In genomic region chr21:36115138-36115710, GRCh38 we compare ENCODE assay signal across 23 cellular contexts. TPM values are rescaled to one million over a fixed set of nuclear protein-coding genes. Genes with fewer than 3 reads are reported as not detected.
DNase-seq lines count a peak whose midpoint lies in the region; ATAC-seq and TF ChIP-seq lines count a peak whose summit lies in the region.
"Had no signal": no experiment of that assay in that cellular context is flagged by ENCODE, and none has a peak within 500 bp of the region (broad histone marks: within the 10 kb centered on the region; RNA-seq: fewer than 3 reads in every experiment).

No MANE protein-coding gene starts in this region.

- H3K4me1 Mint-ChIP-seq in T-helper 1 cell treated with Interleukin-12 subunit alpha and Interleukin-12 subunit beta and Interleukin-4 antibody, amounts not matched to agents 30 μg/mL and 1 μg/mL, for 36 hours (ENCODE audit: low read depth): peaks cover 13% of the 10 kb centered on the region
- H3K4me1 Mint-ChIP-seq in naive thymus-derived CD4-positive, alpha-beta T cell: peaks cover 16 to 45% (median 28%) of the 10 kb centered on the region in 7 donors

- 0 out of 2 replicates have a peak overlapping the region, but pooled peaks have one; percentile 25 for H2AFZ ChIP-seq in OCI-LY7 (ENCODE audit: low read length)

- no peaks in the 10 kb centered on the region for H3K9me2 ChIP-seq in OCI-LY7 (ENCODE audit: insufficient read depth, low read length)
- H3K9me2 ChIP-seq: SK-N-SH had no signal

- H3K27me3 ChIP-seq in naive thymus-derived CD4-positive, alpha-beta T cell (ENCODE audit: control insufficient read depth in 2 of 2, insufficient read depth in 2 of 2, low read length in 2 of 2): no peaks in the 10 kb centered on the region
- H3K27me3 ChIP-seq in HAP-1 (ENCODE audit: low read depth) (no peaks in the 10 kb centered on the region), psoas muscle (ENCODE audit: insufficient read depth in 3 of 3, low read length in 2 of 3) (no peaks in the 10 kb centered on the region)
- H3K27me3 ChIP-seq: thyroid gland had no signal

- H3K4me1 ChIP-seq in HEK293 (ENCODE audit: control insufficient read depth, insufficient read depth, low read length) (no peaks in the 10 kb centered on the region), OCI-LY7 (ENCODE audit: insufficient read depth, low read length, poor library complexity, severe bottlenecking) (peaks cover 13% of the 10 kb centered on the region), HAP-1 (peaks cover 3% of the 10 kb centered on the region), psoas muscle (peaks cover 3% of the 10 kb centered on the region)
- peaks cover 0 to 19% of the 10 kb centered on the region in 2 donors for H3K4me1 ChIP-seq in naive thymus-derived CD4-positive, alpha-beta T cell (ENCODE audit: control insufficient read depth in 2 of 2, insufficient read depth in 2 of 2, low read length in 2 of 2)

- in situ Hi-C loops in HAP-1 (cut with MboI; ENCODE audit: low sequenced_read_pairs): no loop called here

- peaks cover 10% of the 10 kb centered on the region for H3K27me3 Mint-ChIP-seq in T-helper 1 cell treated with Interleukin-12 subunit alpha and Interleukin-12 subunit beta and Interleukin-4 antibody, amounts not matched to agents 30 μg/mL and 1 μg/mL, for 36 hours (ENCODE audit: low read depth)
- H3K27me3 Mint-ChIP-seq in naive thymus-derived CD4-positive, alpha-beta T cell: peaks cover 0 to 2% (median 0%) of the 10 kb centered on the region in 5 donors

- H3K79me2 ChIP-seq in OCI-LY7 (ENCODE audit: insufficient read depth, low read depth, low read length): no peaks in the 10 kb centered on the region

- CTCF ChIA-PET in HEK293 (lab: Yijun Ruan, JAX) (interaction anchor here (0.6 to 3.2 kb wide), 7 partner anchors 7 to 173 kb away, joined by 3 to 31 read pairs (median 4); no protein-coding TSS in a partner anchor), OCI-LY7 (lab: Charles Lee; ENCODE audit: unreplicated experiment) (no interaction called here)
- CTCF ChIA-PET in naive thymus-derived CD4-positive, alpha-beta T cell (lab: Charles Lee): interaction anchor here (0.6 kb wide), 1 partner anchor 21 kb away, joined by 3 read pairs; no protein-coding TSS in a partner anchor

- no peak for ATAC-seq in naive thymus-derived CD4-positive, alpha-beta T cell
- no peak for ATAC-seq in psoas muscle
- ATAC-seq: GM12878; stimulated activated naive B cell treated with anti-CD40 and anti-IgM and Interleukin-4, amounts not matched to agents 10 μg/mL and 1 μg/mL and 100 μg/mL, for 72 hours had no signal

- DNase-seq in T-helper 1 cell: no peak
- no peak for DNase-seq in OCI-LY7 (ENCODE audit: low spot score)
- DNase-seq in naive thymus-derived CD4-positive, alpha-beta T cell: no peak
- DNase-seq in HAP-1 (ENCODE audit: low spot score in 2 of 2): no peak
- DNase-seq in psoas muscle: no peak
- DNase-seq in glomerular visceral epithelial cell (ENCODE audit: extremely low spot score): no peak
- DNase-seq: activated CD4-positive, alpha-beta T cell treated with anti-CD3 and anti-CD28 coated beads, Interleukin-2, amount 10 ng/mL, durations not matched to agents 24 days and 14 days; activated CD8-positive, alpha-beta memory T cell treated with anti-CD3 and anti-CD28 coated beads, Interleukin-2, amount 50 U/mL, for 48 hours; amniotic stem cell; COR-L47; cortex of kidney; DMS79 treated with DMSO at 0.1 percent for 48 hours; NCI-H1417; NCI-H446; occipital lobe; SK-N-SH; stimulated activated CD4-positive, alpha-beta T cell treated with anti-CD3 and anti-CD28 coated beads, Interleukin-1b, Interleukin-23, amount 100 ng/mL, for 48 hours; stimulated activated naive B cell treated with anti-CD40 and anti-IgM and Interleukin-4, amounts not matched to agents 10 μg/mL and 1 μg/mL and 100 μg/mL, for 72 hours; thyroid gland had no signal

- POLR2A ChIA-PET in HEK293 (lab: Yijun Ruan, JAX) (interaction anchor here (0.7 kb wide), 2 partner anchors 584 to 1093 kb away, joined by 3 to 8 read pairs; no protein-coding TSS in a partner anchor), OCI-LY7 (lab: Charles Lee) (interaction anchor here (0.7 to 1.1 kb wide), 3 partner anchors 9 to 641 kb away, joined by 3 to 4 read pairs (median 3); no protein-coding TSS in a partner anchor)
- POLR2A ChIA-PET in naive thymus-derived CD4-positive, alpha-beta T cell (lab: Charles Lee): interaction anchor here (6.5 kb wide), 1 partner anchor 55 kb away, joined by 30 read pairs; the partner anchor contains the start of gene SETD4

- H3K4me3 Mint-ChIP-seq in T-helper 1 cell treated with Interleukin-12 subunit alpha and Interleukin-12 subunit beta and Interleukin-4 antibody, amounts not matched to agents 30 μg/mL and 1 μg/mL, for 36 hours: no peak overlapping the region
- H3K4me3 Mint-ChIP-seq in naive thymus-derived CD4-positive, alpha-beta T cell: peak overlapping the region in 7 of 10 donors; percentile 35 to 100 (median 67)
- H3K4me3 Mint-ChIP-seq: stimulated activated naive B cell treated with anti-CD40 and anti-IgM and Interleukin-4, amounts not matched to agents 10 μg/mL and 1 μg/mL and 100 μg/mL, for 72 hours had no signal

- intact Hi-C loops in OCI-LY7 (cut with micrococcal nuclease; ENCODE audit: unreplicated experiment) (loop anchor here (10.0 kb wide), 1 partner anchor 180 kb away; no protein-coding TSS in a partner anchor), psoas muscle (cut with DNase I) (no loop called here)
- intact Hi-C loops in naive thymus-derived CD4-positive, alpha-beta T cell (cut with micrococcal nuclease): loop anchor here in 1 of 2 donors (10.0 kb wide), 1 partner anchor 710 kb away; no protein-coding TSS in a partner anchor

- H4K20me1 ChIP-seq in OCI-LY7 (ENCODE audit: insufficient read depth, low read length): no peaks in the 10 kb centered on the region

- H3K36me3 ChIP-seq in HEK293 (ENCODE audit: control insufficient read depth in 2 of 2, insufficient read depth in 1 of 2, low read length in 2 of 2) (no peaks in the 10 kb centered on the region), OCI-LY7 (ENCODE audit: insufficient read depth, low read length) (no peaks in the 10 kb centered on the region), HAP-1 (replicated peaks) (no peaks in the 10 kb centered on the region), psoas muscle (ENCODE audit: insufficient read depth in 1 of 2, low read depth in 1 of 2) (no peaks in the 10 kb centered on the region)
- H3K36me3 ChIP-seq in naive thymus-derived CD4-positive, alpha-beta T cell (ENCODE audit: control insufficient read depth in 2 of 3, insufficient read depth in 3 of 3, low read length in 3 of 3): no peaks in the 10 kb centered on the region
- H3K36me3 ChIP-seq: thyroid gland had no signal

- 92 to 94% (median 92%) methylated on average over 5 to 6 of the region's 6 CpGs for WGBS in psoas muscle, 3 donors

- H3K27ac ChIP-seq in HEK293 (ENCODE audit: extremely low read depth, low read depth, low read length) (no peak overlapping the region), OCI-LY7 (ENCODE audit: low read depth, low read length, poor library complexity, severe bottlenecking) (no peak overlapping the region), psoas muscle (no peak overlapping the region)
- no peak overlapping the region for H3K27ac ChIP-seq in naive thymus-derived CD4-positive, alpha-beta T cell (ENCODE audit: low read depth, low read length)
- H3K27ac ChIP-seq: thyroid gland had no signal

- TF ChIP-seq CTCF in HEK293 (tag by site-specific recombination; IDR thresholded peaks at IDR 0.05) (no peak), OCI-LY7 (conservative IDR thresholded peaks at IDR 0.05; ENCODE audit: low read length) (no peak), psoas muscle (IDR thresholded peaks at IDR 0.05) (no peak)

- H3K9me3 Mint-ChIP-seq in T-helper 1 cell treated with Interleukin-12 subunit alpha and Interleukin-12 subunit beta and Interleukin-4 antibody, amounts not matched to agents 30 μg/mL and 1 μg/mL, for 36 hours: no peaks in the 10 kb centered on the region
- peaks cover 0 to 2% (median 0%) of the 10 kb centered on the region in 11 donors for H3K9me3 Mint-ChIP-seq in naive thymus-derived CD4-positive, alpha-beta T cell
- H3K9me3 Mint-ChIP-seq: activated CD4-positive, alpha-beta T cell treated with anti-CD3 and anti-CD28 coated beads, Interleukin-2, amount 10 ng/mL, durations not matched to agents 24 days and 14 days had no signal

- H3K4me3 ChIP-seq in HEK293 (ENCODE audit: low read depth, low read length) (no peak overlapping the region), OCI-LY7 (ENCODE audit: low read depth, low read length, poor library complexity, severe bottlenecking) (no peak overlapping the region), HAP-1 (no peak overlapping the region), psoas muscle (no peak overlapping the region)
- H3K4me3 ChIP-seq in naive thymus-derived CD4-positive, alpha-beta T cell (ENCODE audit: low read length): no peak overlapping the region
- H3K4me3 ChIP-seq: GM12878, skin epidermis, thyroid gland had no signal

- no peak overlapping the region for H3K4me2 ChIP-seq in OCI-LY7 (ENCODE audit: low read length)
- H3K4me2 ChIP-seq: SK-N-SH had no signal

- H3K9me3 ChIP-seq in HEK293 (ENCODE audit: control insufficient read depth, insufficient read depth, low read depth, low read length): no peaks in the 10 kb centered on the region
- no peaks in the 10 kb centered on the region for H3K9me3 ChIP-seq in OCI-LY7 (ENCODE audit: low read length)
- peaks cover 0 to 4% (median 0%) of the 10 kb centered on the region in 3 experiments for H3K9me3 ChIP-seq in naive thymus-derived CD4-positive, alpha-beta T cell (ENCODE audit: control insufficient read depth in 2 of 3, low read length in 3 of 3)
- H3K9me3 ChIP-seq in HAP-1: no peaks in the 10 kb centered on the region
- no peaks in the 10 kb centered on the region for H3K9me3 ChIP-seq in psoas muscle
- H3K9me3 ChIP-seq: SK-N-SH, thyroid gland had no signal

- H3K27ac Mint-ChIP-seq in T-helper 1 cell treated with Interleukin-12 subunit alpha and Interleukin-12 subunit beta and Interleukin-4 antibody, amounts not matched to agents 30 μg/mL and 1 μg/mL, for 36 hours: peak overlapping the region; percentile 55
- H3K27ac Mint-ChIP-seq in naive thymus-derived CD4-positive, alpha-beta T cell: peak overlapping the region in 8 of 9 donors; percentile 85 to 98 (median 92)
- H3K27ac Mint-ChIP-seq: stimulated activated naive B cell treated with anti-CD40 and anti-IgM and Interleukin-4, amounts not matched to agents 10 μg/mL and 1 μg/mL and 100 μg/mL, for 72 hours had no signal

- no TSS peak for BruUV-seq in OCI-LY7 (replicated peaks; lab: Mats Ljungman, UMichigan)

- H3K36me3 Mint-ChIP-seq in T-helper 1 cell treated with Interleukin-12 subunit alpha and Interleukin-12 subunit beta and Interleukin-4 antibody, amounts not matched to agents 30 μg/mL and 1 μg/mL, for 36 hours (ENCODE audit: low read depth): no peaks in the 10 kb centered on the region
- no peaks in the 10 kb centered on the region for H3K36me3 Mint-ChIP-seq in naive thymus-derived CD4-positive, alpha-beta T cell
- H3K36me3 Mint-ChIP-seq: stimulated activated naive B cell treated with anti-CD40 and anti-IgM and Interleukin-4, amounts not matched to agents 10 μg/mL and 1 μg/mL and 100 μg/mL, for 72 hours had no signal

RNA-seq across cellular contexts. Expression of gene CBR3, which starts 19.7 kb away (rescaled TPM):
- not detected in 2 replicates for total RNA-seq in OCI-LY7 (2014; rRNA removed; shearing (Covaris generic))
- total RNA-seq in OCI-LY7 (2022): not detected in 2 replicates
- 10 to 100 TPM in 1 of 5 experiments, 1 to 10 TPM in 4; 1.3 to 22.5 (median 5.8) TPM for total RNA-seq in naive thymus-derived CD4-positive, alpha-beta T cell
- polyA plus RNA-seq in naive thymus-derived CD4-positive, alpha-beta T cell: 1 to 10 TPM; 5.0 to 5.6 TPM
- total RNA-seq in psoas muscle: 1 to 10 TPM in 3 of 4 donors, under 1 TPM in 1; 0.64 to 1.9 (median 1.2) TPM
- 1 to 10 TPM; 1.2 to 1.8 (median 1.8) TPM for polyA plus RNA-seq in psoas muscle

RNA-seq across cellular contexts. Expression of gene DOP1B, which starts 41.4 kb away (rescaled TPM):
- 4.2 and 4.9 TPM in 2 replicates for total RNA-seq in OCI-LY7 (2014; rRNA removed; shearing (Covaris generic))
- total RNA-seq in OCI-LY7 (2022) (9.2 and 9.7 TPM in 2 replicates), psoas muscle (10 to 100 TPM; 12.8 to 20.7 (median 14.3) TPM)
- total RNA-seq in naive thymus-derived CD4-positive, alpha-beta T cell: 10 to 100 TPM; 12.3 to 34.0 (median 15.1) TPM
- 1 to 10 TPM; 3.8 to 6.8 TPM for polyA plus RNA-seq in naive thymus-derived CD4-positive, alpha-beta T cell
- 1 to 10 TPM; 3.1 to 7.4 (median 4.7) TPM for polyA plus RNA-seq in psoas muscle

RNA-seq across cellular contexts. Expression of gene CBR1, which starts 45.4 kb away (rescaled TPM):
- total RNA-seq in OCI-LY7 (2014; rRNA removed; shearing (Covaris generic)): 12.0 TPM in 2 replicates
- total RNA-seq in OCI-LY7 (2022): not detected in 2 replicates
- 10 to 100 TPM in 3 of 5 experiments, 1 to 10 TPM in 2; 6.0 to 51.1 (median 22.1) TPM for total RNA-seq in naive thymus-derived CD4-positive, alpha-beta T cell
- polyA plus RNA-seq in naive thymus-derived CD4-positive, alpha-beta T cell: 10 to 100 TPM; 54.9 to 59.7 TPM
- total RNA-seq in psoas muscle: 10 to 100 TPM; 15.2 to 47.7 (median 31.0) TPM
- 10 to 100 TPM; 45.9 to 94.0 (median 71.7) TPM for polyA plus RNA-seq in psoas muscle

RNA-seq across cellular contexts. Expression of gene SETD4, which starts 54.9 kb away (rescaled TPM):
- 16.1 and 19.1 TPM in 2 replicates for total RNA-seq in OCI-LY7 (2014; rRNA removed; shearing (Covaris generic))
- total RNA-seq in OCI-LY7 (2022) (28.1 and 31.4 TPM in 2 replicates), psoas muscle (10 to 100 TPM in 2 of 4 donors, 1 to 10 TPM in 2; 6.5 to 12.1 (median 10.2) TPM)
- total RNA-seq in naive thymus-derived CD4-positive, alpha-beta T cell: 10 to 100 TPM; 17.1 to 31.5 (median 20.9) TPM
- polyA plus RNA-seq in naive thymus-derived CD4-positive, alpha-beta T cell: 10 to 100 TPM in 1 of 2 donors, 1 to 10 TPM in 1; 6.7 to 14.0 TPM
- 10 to 100 TPM in 2 of 3 donors, 1 to 10 TPM in 1; 8.7 to 17.9 (median 12.8) TPM for polyA plus RNA-seq in psoas muscle
